15 cellular contexts compared by ENCODE assay signal in genomic region chr9:78026416-78026815, GRCh38. TPM values are rescaled to one million over a fixed set of nuclear protein-coding genes. Genes with fewer than 3 reads are reported as not detected.
A peak's percentile ranks its signal among the peaks of the same experiment; 100 is the strongest.
DNase-seq lines count a peak whose midpoint lies in the region; ATAC-seq and TF ChIP-seq lines count a peak whose summit lies in the region.
"Had no signal": no experiment of that assay in that cellular context is flagged by ENCODE, and none has a peak within 500 bp of the region (broad histone marks: within the 10 kb centered on the region; RNA-seq: fewer than 3 reads in every experiment).

No MANE protein-coding gene starts in this region.

- H3K27ac ChIP-seq in trophoblast cell (ENCODE audit: low read depth, low read length): no peak overlapping the region
- H3K27ac ChIP-seq: WERI-Rb-1 had no signal

- H3K4ac ChIP-seq in trophoblast cell (ENCODE audit: low read depth, low read length): peak overlapping the region; percentile 24

- no peak overlapping the region for H4K91ac ChIP-seq in trophoblast cell (ENCODE audit: low read depth, low read length)

- TF ChIP-seq CTCF in epithelial cell of proximal tubule (conservative IDR thresholded peaks at IDR 0.05; ENCODE audit: low read depth, low read length) (no peak), GM13976 (IDR thresholded peaks at IDR 0.05; ENCODE audit: borderline replicate concordance, control extremely low read depth, extremely low read depth, insufficient read depth, missing control alignments) (no peak)

- no peak overlapping the region for H3K23ac ChIP-seq in trophoblast cell (ENCODE audit: low read length)

- in situ Hi-C loops in GM13976 (cut with MboI; ENCODE audit: low sequenced_read_pairs, unreplicated experiment): no loop called here

- ATAC-seq in sciatic nerve: no peak
- ATAC-seq: heart right ventricle, pancreas had no signal

- H2BK5ac ChIP-seq in trophoblast cell (ENCODE audit: low read depth, low read length, poor library complexity): no peak overlapping the region

- H2BK120ac ChIP-seq in trophoblast cell (ENCODE audit: insufficient read depth, low read length, poor library complexity): no peak overlapping the region

- H3K4me1 ChIP-seq in trophoblast cell (ENCODE audit: control insufficient read depth in 1 of 2, insufficient read depth in 2 of 2, low read length in 2 of 2): peaks cover 0 to 2% of the 10 kb centered on the region in 2 experiments

- peaks cover 14% of the 10 kb centered on the region for H3K79me2 ChIP-seq in trophoblast cell (ENCODE audit: control insufficient read depth, insufficient read depth, low read length, poor library complexity)

- H3K36me3 ChIP-seq in trophoblast cell (ENCODE audit: control insufficient read depth in 1 of 2, insufficient read depth in 2 of 2, low read length in 2 of 2): no peaks in the 10 kb centered on the region
- H3K36me3 ChIP-seq: heart right ventricle, pancreas, WERI-Rb-1 had no signal

- H2AFZ ChIP-seq in trophoblast cell (ENCODE audit: insufficient read depth, low read length, poor library complexity): no peak overlapping the region

- no CpG with 5 or more reads among the region's 1 CpG for WGBS in trophoblast cell (ENCODE audit: extremely low coverage, insufficient coverage, insufficient read length)

- H3K9ac ChIP-seq in trophoblast cell (ENCODE audit: low read length): no peak overlapping the region

- no peak overlapping the region for H2AK5ac ChIP-seq in trophoblast cell (ENCODE audit: low read length)

- H3K9me3 ChIP-seq in trophoblast cell (ENCODE audit: insufficient read depth, low read depth, low read length): peaks cover 4% of the 10 kb centered on the region
- H3K9me3 ChIP-seq: heart right ventricle, pancreas had no signal

- no peak overlapping the region for H3K18ac ChIP-seq in trophoblast cell (ENCODE audit: low read length)

- no peak overlapping the region for H4K12ac ChIP-seq in trophoblast cell (ENCODE audit: low read depth, low read length)

- H3K4me3 ChIP-seq in epithelial cell of proximal tubule (ENCODE audit: low read depth, low read length) (peak overlapping the region; percentile 24), trophoblast cell (ENCODE audit: low read depth, low read length) (no peak overlapping the region)
- H3K4me3 ChIP-seq: heart right ventricle, pancreas had no signal

- H3K14ac ChIP-seq in trophoblast cell (ENCODE audit: low read length): no peak overlapping the region

- H3K4me2 ChIP-seq in trophoblast cell (ENCODE audit: low read length): no peak overlapping the region

- intact Hi-C loops in sciatic nerve (cut with DNase I): no loop called here

- DNase-seq in CD1c-positive myeloid dendritic cell (ENCODE audit: extremely low spot score): peak; percentile 40
- DNase-seq in NCI-H69 (lab: John Stamatoyannopoulos, UW): peak; percentile 47
- DNase-seq in epithelial cell of proximal tubule (ENCODE audit: low read depth): peak; percentile 80
- DNase-seq in trophoblast cell: no peak
- no peak for DNase-seq in sciatic nerve (ENCODE audit: low spot score)
- DNase-seq in NCI-H1105 (lab: John Stamatoyannopoulos, UW): no peak
- no peak for DNase-seq in occipital lobe (lab: John Stamatoyannopoulos, UW)
- DNase-seq in GM13976 (ENCODE audit: low spot score): no peak
- DNase-seq: amniotic stem cell; effector CD8-positive, alpha-beta T cell; GDM1; heart right ventricle; NCI-H1694 treated with DMSO at 0.1 percent for 48 hours; pancreas; WERI-Rb-1 had no signal

- no peaks in the 10 kb centered on the region for H3K27me3 ChIP-seq in trophoblast cell (ENCODE audit: insufficient read depth, low read length)
- H3K27me3 ChIP-seq: heart right ventricle, pancreas had no signal

- H2BK12ac ChIP-seq in trophoblast cell (ENCODE audit: low read length): no peak overlapping the region

- H3K79me1 ChIP-seq in trophoblast cell (ENCODE audit: low read length): peaks cover 12% of the 10 kb centered on the region

- no peak overlapping the region for H4K8ac ChIP-seq in trophoblast cell (ENCODE audit: low read depth, low read length)

RNA-seq across cellular contexts. Expression of gene GNAQ, which starts 5.2 kb away (rescaled TPM):
- 19.0 and 20.6 TPM in 2 replicates for total RNA-seq in epithelial cell of proximal tubule
- polyA plus RNA-seq in trophoblast cell (2013): 39.2 and 40.9 TPM in 2 replicates
- total RNA-seq in sciatic nerve: 97.5 TPM
- total RNA-seq in occipital lobe: 169 TPM

Comparison
In these comparisons a context has a peak if more than half of its experiments do, and no peak if none do; other contexts are left out.
1. DNase-seq: peak in CD1c-positive myeloid dendritic cell (single experiment), NCI-H69 (single experiment) and epithelial cell of proximal tubule (single experiment); none in trophoblast cell (0 of 2), sciatic nerve (single experiment), NCI-H1105 (single experiment), occipital lobe (single experiment) and GM13976 (single experiment).